Comparison of ENCODE assay signal across 12 cellular contexts in genomic region chr1:51875291-51875772, GRCh38. TPM values are rescaled to one million over a fixed set of nuclear protein-coding genes. Genes with fewer than 3 reads are reported as not detected.
DNase-seq lines count a peak whose midpoint lies in the region; ATAC-seq and TF ChIP-seq lines count a peak whose summit lies in the region.
"Had no signal": no experiment of that assay in that cellular context is flagged by ENCODE, and none has a peak within 500 bp of the region (broad histone marks: within the 10 kb centered on the region; RNA-seq: fewer than 3 reads in every experiment).

No MANE protein-coding gene starts in this region.

- DNase-seq in activated T-cell treated with anti-CD3 and anti-CD28 coated beads, Interleukin-2, amount 50 U/mL, for 4 hours, result no peak
- DNase-seq in activated T-cell treated with anti-CD3 and anti-CD28 coated beads, Interleukin-2, amount 50 U/mL, for 48 hours, result no peak
- DNase-seq in NB4 (ENCODE audit: low read depth) (no peak), chondrocyte (ENCODE audit: low spot score) (no peak), trophoblast cell (no peak), sigmoid colon (no peak), vagina (ENCODE audit: extremely low spot score in 2 of 2) (no peak)
- DNase-seq: central memory CD4-positive, alpha-beta T cell; NCI-H2081 treated with DMSO at 0.1 percent for 48 hours; Right ventricle myocardium superior had no signal

- H3K4ac ChIP-seq in trophoblast cell (ENCODE audit: low read depth, low read length), result peak overlapping the region; percentile 19

- no peak overlapping the region for H3K14ac ChIP-seq in trophoblast cell (ENCODE audit: low read length)

- H3K18ac ChIP-seq in trophoblast cell (ENCODE audit: low read length), result no peak overlapping the region

- peaks cover 21% of the 10 kb centered on the region for H3K36me3 Mint-ChIP-seq in activated T-cell treated with anti-CD3 and anti-CD28 coated beads, Interleukin-2, amount 50 U/mL, for 4 hours (ENCODE audit: insufficient read depth)
- no peaks in the 10 kb centered on the region for H3K36me3 Mint-ChIP-seq in chondrocyte (ENCODE audit: low read depth)

- H3K27me3 ChIP-seq in trophoblast cell (ENCODE audit: insufficient read depth, low read length), result no peaks in the 10 kb centered on the region
- no peaks in the 10 kb centered on the region for H3K27me3 ChIP-seq in sigmoid colon
- H3K27me3 ChIP-seq in vagina, result no peaks in the 10 kb centered on the region
- H3K27me3 ChIP-seq: gastroesophageal sphincter had no signal

- TF ChIP-seq CTCF in NB4 (IDR thresholded peaks at IDR 0.05; ENCODE audit: low read depth, low read length), result no peak
- no peak for TF ChIP-seq CTCF in chondrocyte (IDR thresholded peaks at IDR 0.05)
- TF ChIP-seq CTCF in sigmoid colon (IDR thresholded peaks at IDR 0.05), result no peak
- no peak for TF ChIP-seq CTCF in vagina (IDR thresholded peaks at IDR 0.05)

- H3K4me3 Mint-ChIP-seq in activated T-cell treated with anti-CD3 and anti-CD28 coated beads, Interleukin-2, amount 50 U/mL, for 4 hours, result peak overlapping the region; percentile 59
- H3K4me3 Mint-ChIP-seq in chondrocyte (ENCODE audit: unreplicated experiment), result no peak overlapping the region

- H3K23ac ChIP-seq in trophoblast cell (ENCODE audit: low read length), result no peak overlapping the region

- no peak overlapping the region for H2BK5ac ChIP-seq in trophoblast cell (ENCODE audit: low read depth, low read length, poor library complexity)

- H3K4me1 Mint-ChIP-seq in activated T-cell treated with anti-CD3 and anti-CD28 coated beads, Interleukin-2, amount 50 U/mL, for 4 hours (ENCODE audit: low read depth), result peaks cover 43% of the 10 kb centered on the region
- H3K4me1 Mint-ChIP-seq in chondrocyte (ENCODE audit: low read depth), result peaks cover 33% of the 10 kb centered on the region

- ATAC-seq in activated T-cell treated with anti-CD3 and anti-CD28 coated beads, Interleukin-2, amount 50 U/mL, for 4 hours, result no peak
- ATAC-seq in HG03354 (IDR thresholded peaks at IDR 0.05; ENCODE audit: poor library complexity, severe bottlenecking, unreplicated experiment), result no peak
- ATAC-seq: gastroesophageal sphincter had no signal

- H3K9ac ChIP-seq in trophoblast cell (ENCODE audit: low read length), result no peak overlapping the region

- WGBS in trophoblast cell (ENCODE audit: extremely low coverage, insufficient coverage, insufficient read length), result no CpG with 5 or more reads among the region's 6 CpGs
- 25 to 58% methylated on average over 6 of the region's 6 CpGs for WGBS in sigmoid colon, 2 donors

- H2BK12ac ChIP-seq in trophoblast cell (ENCODE audit: low read length), result no peak overlapping the region

- no peaks in the 10 kb centered on the region for H3K27me3 Mint-ChIP-seq in activated T-cell treated with anti-CD3 and anti-CD28 coated beads, Interleukin-2, amount 50 U/mL, for 4 hours (ENCODE audit: low read depth)
- no peaks in the 10 kb centered on the region for H3K27me3 Mint-ChIP-seq in chondrocyte (ENCODE audit: low read depth)

- H3K79me1 ChIP-seq in trophoblast cell (ENCODE audit: low read length), result peaks cover 10% of the 10 kb centered on the region

- H2AFZ ChIP-seq in trophoblast cell (ENCODE audit: insufficient read depth, low read length, poor library complexity), result no peak overlapping the region

- H2AK5ac ChIP-seq in trophoblast cell (ENCODE audit: low read length), result no peak overlapping the region

- H3K36me3 ChIP-seq in trophoblast cell (ENCODE audit: control insufficient read depth in 1 of 2, insufficient read depth in 2 of 2, low read length in 2 of 2) (peaks cover 4 to 7% of the 10 kb centered on the region in 2 experiments), sigmoid colon (no peaks in the 10 kb centered on the region), vagina (no peaks in the 10 kb centered on the region)

- peaks cover 15% of the 10 kb centered on the region for H3K79me2 ChIP-seq in trophoblast cell (ENCODE audit: control insufficient read depth, insufficient read depth, low read length, poor library complexity)

- TF ChIP-seq POLR2A in NB4 (IDR thresholded peaks at IDR 0.05; ENCODE audit: extremely low read depth, insufficient read length), result no peak
- TF ChIP-seq POLR2A in sigmoid colon (IDR thresholded peaks at IDR 0.05), result no peak
- TF ChIP-seq POLR2A in vagina (IDR thresholded peaks at IDR 0.05), result no peak

- H3K4me1 ChIP-seq in trophoblast cell (ENCODE audit: control insufficient read depth in 1 of 2, insufficient read depth in 2 of 2, low read length in 2 of 2), result peaks cover 0 to 7% of the 10 kb centered on the region in 2 experiments
- peaks cover 0 to 63% (median 36%) of the 10 kb centered on the region in 4 donors for H3K4me1 ChIP-seq in sigmoid colon
- H3K4me1 ChIP-seq in vagina, result peaks cover 74% of the 10 kb centered on the region

- peak overlapping the region; percentile 74 for H3K4me3 ChIP-seq in NB4 (ENCODE audit: low read depth, low read length)
- no peak overlapping the region for H3K4me3 ChIP-seq in trophoblast cell (ENCODE audit: low read depth, low read length)
- no peak overlapping the region for H3K4me3 ChIP-seq in sigmoid colon
- no peak overlapping the region for H3K4me3 ChIP-seq in vagina
- H3K4me3 ChIP-seq: gastroesophageal sphincter had no signal

- no peaks in the 10 kb centered on the region for H3K9me3 Mint-ChIP-seq in activated T-cell treated with anti-CD3 and anti-CD28 coated beads, Interleukin-2, amount 50 U/mL, for 4 hours
- H3K9me3 Mint-ChIP-seq in chondrocyte (ENCODE audit: low read depth), result no peaks in the 10 kb centered on the region

- no peak overlapping the region for H4K91ac ChIP-seq in trophoblast cell (ENCODE audit: low read depth, low read length)

- H3K27ac Mint-ChIP-seq in chondrocyte (ENCODE audit: unreplicated experiment), result peak overlapping the region; percentile 36

- no peak overlapping the region for H4K12ac ChIP-seq in trophoblast cell (ENCODE audit: low read depth, low read length)

- peaks cover 1% of the 10 kb centered on the region for H3K9me3 ChIP-seq in trophoblast cell (ENCODE audit: insufficient read depth, low read depth, low read length)
- no peaks in the 10 kb centered on the region for H3K9me3 ChIP-seq in sigmoid colon
- H3K9me3 ChIP-seq in vagina, result no peaks in the 10 kb centered on the region
- H3K9me3 ChIP-seq: gastroesophageal sphincter had no signal

- H3K4me2 ChIP-seq in trophoblast cell (ENCODE audit: low read length), result no peak overlapping the region

- H4K8ac ChIP-seq in trophoblast cell (ENCODE audit: low read depth, low read length), result no peak overlapping the region

- H2BK120ac ChIP-seq in trophoblast cell (ENCODE audit: insufficient read depth, low read length, poor library complexity), result no peak overlapping the region

- intact Hi-C loops in sigmoid colon (cut with DNase I) (loop anchor here (10.0 kb wide), 1 partner anchor 911 kb away; the partner anchor contains the start of gene FAF1), vagina (cut with DNase I) (loop anchor here (5.0 to 10.0 kb wide), 2 partner anchors 819 to 1322 kb away; partner anchors contain the start of genes COA7 and CPT2)

- H3K27ac ChIP-seq in trophoblast cell (ENCODE audit: low read depth, low read length) (no peak overlapping the region), sigmoid colon (no peak overlapping the region), vagina (no peak overlapping the region)
- H3K27ac ChIP-seq: gastroesophageal sphincter had no signal

- TF ChIP-seq EP300 in sigmoid colon (IDR thresholded peaks at IDR 0.05), result no peak

RNA-seq across cellular contexts. Expression of gene NRDC, which starts 3.2 kb away (rescaled TPM):
- 100 to 1,000 TPM; 131 to 139 (median 137) TPM for total RNA-seq in activated T-cell treated with anti-CD3 and anti-CD28 coated beads, Interleukin-2, amount 50 U/mL, for 4 hours
- 121 to 146 TPM (median 122 TPM) in 3 replicates for total RNA-seq in chondrocyte
- 109 and 113 TPM in 2 replicates for polyA plus RNA-seq in trophoblast cell (2013)
- 10 to 100 TPM; 71.0 to 91.4 (median 81.4) TPM for total RNA-seq in sigmoid colon
- polyA plus RNA-seq in sigmoid colon, result 10 to 100 TPM; 34.4 to 70.6 (median 37.2) TPM
- 94.3 TPM for total RNA-seq in vagina
